ENCODE assay signal across 1 cellular context in the genomic region with DNA sequence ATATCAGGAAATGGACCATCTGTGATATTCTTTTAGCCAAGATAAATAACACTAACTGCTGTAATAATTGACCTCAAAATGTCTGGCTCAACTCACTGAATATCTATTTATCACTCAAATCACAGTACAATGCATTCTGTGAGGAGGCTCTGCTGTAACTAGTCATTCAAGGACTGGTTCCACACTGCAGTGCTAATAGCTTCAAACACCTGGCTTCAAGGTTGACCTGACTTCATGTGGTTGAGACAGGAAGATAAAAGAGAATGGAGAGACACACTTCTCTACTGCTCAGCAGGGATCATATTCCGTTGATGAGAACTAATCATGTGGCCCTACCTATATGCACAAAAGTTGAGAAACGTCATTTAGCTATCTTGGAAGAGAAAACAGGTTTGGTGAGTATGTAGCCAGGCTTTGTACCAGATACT.
TF ChIP-seq lines count a peak whose summit lies in the region.

No MANE protein-coding gene starts in this region.

TF ChIP-seq in K562, 482 proteins besides CTCF, POLR2A, EP300 and RAD21 (continued from another document):
- TF ChIP-seq ZC3H11A (IDR thresholded peaks at IDR 0.05; ENCODE audit: low read depth, low read length) (no peak), NR4A1 (CRISPR knock-in tag; IDR thresholded peaks at IDR 0.05) (0 out of 2 replicates have a peak, but pooled peaks have one; percentile 15), NR4A1 (tag; IDR thresholded peaks at IDR 0.05) (no peak), ZKSCAN1 (IDR thresholded peaks at IDR 0.05; ENCODE audit: low read depth, low read length) (no peak), SOX6 (IDR thresholded peaks at IDR 0.05) (no peak)
- TF ChIP-seq, protein P1, sequence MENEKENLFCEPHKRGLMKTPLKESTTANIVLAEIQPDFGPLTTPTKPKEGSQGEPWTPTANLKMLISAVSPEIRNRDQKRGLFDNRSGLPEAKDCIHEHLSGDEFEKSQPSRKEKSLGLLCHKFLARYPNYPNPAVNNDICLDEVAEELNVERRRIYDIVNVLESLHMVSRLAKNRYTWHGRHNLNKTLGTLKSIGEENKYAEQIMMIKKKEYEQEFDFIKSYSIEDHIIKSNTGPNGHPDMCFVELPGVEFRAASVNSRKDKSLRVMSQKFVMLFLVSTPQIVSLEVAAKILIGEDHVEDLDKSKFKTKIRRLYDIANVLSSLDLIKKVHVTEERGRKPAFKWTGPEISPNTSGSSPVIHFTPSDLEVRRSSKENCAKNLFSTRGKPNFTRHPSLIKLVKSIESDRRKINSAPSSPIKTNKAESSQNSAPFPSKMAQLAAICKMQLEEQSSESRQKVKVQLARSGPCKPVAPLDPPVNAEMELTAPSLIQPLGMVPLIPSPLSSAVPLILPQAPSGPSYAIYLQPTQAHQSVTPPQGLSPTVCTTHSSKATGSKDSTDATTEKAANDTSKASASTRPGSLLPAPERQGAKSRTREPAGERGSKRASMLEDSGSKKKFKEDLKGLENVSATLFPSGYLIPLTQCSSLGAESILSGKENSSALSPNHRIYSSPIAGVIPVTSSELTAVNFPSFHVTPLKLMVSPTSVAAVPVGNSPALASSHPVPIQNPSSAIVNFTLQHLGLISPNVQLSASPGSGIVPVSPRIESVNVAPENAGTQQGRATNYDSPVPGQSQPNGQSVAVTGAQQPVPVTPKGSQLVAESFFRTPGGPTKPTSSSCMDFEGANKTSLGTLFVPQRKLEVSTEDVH (IDR thresholded peaks at IDR 0.05; ENCODE audit: low read depth, partially characterized antibody): no peak
